ENCODE assay signal across 8 cellular contexts in genomic region chr7:6283391-6284054, GRCh38. TPM values are rescaled to one million over a fixed set of nuclear protein-coding genes. Genes with fewer than 3 reads are reported as not detected.
A peak's percentile ranks its signal among the peaks of the same experiment; 100 is the strongest.
DNase-seq lines count a peak whose midpoint lies in the region; ATAC-seq, FAIRE-seq and TF ChIP-seq lines count a peak whose summit lies in the region.
"Not testable (repeated sequence)": the region's sequence is repeated elsewhere in the genome, so short reads cannot be mapped to it uniquely, and the experiment has no call there.

No MANE protein-coding gene starts in this region.

- peak overlapping the region; percentile 69 for H4K5ac ChIP-seq in IMR-90 (ENCODE audit: low read depth, low read length)

- peak overlapping the region; percentile 92 for H3K23ac ChIP-seq in IMR-90 (ENCODE audit: low read depth, low read length)

- not testable (repeated sequence) for H4K20me1 ChIP-seq in IMR-90 (ENCODE audit: insufficient read depth, low read length); K562 (replicated peaks; ENCODE audit: control insufficient read depth, insufficient read depth, low read length); fibroblast of lung (ENCODE audit: control insufficient read depth, extremely low read depth, insufficient read depth, low read length); HepG2 (ENCODE audit: insufficient read depth, low read length)

- in situ Hi-C loops in IMR-90 (cut with MboI; ENCODE audit: low sequenced_read_pairs); K562 (cut with MboI); HepG2 (cut with HindIII; ENCODE audit: extremely low pct_ligation_motif_present, low pct_unique_long_range_greater_than_20kb): not testable (repeated sequence)

- H2AK5ac ChIP-seq in IMR-90 (ENCODE audit: low read depth, low read length) = peak overlapping the region; percentile 100

- not testable (repeated sequence) for H3K27me3 ChIP-seq in IMR-90 (ENCODE audit: control insufficient read depth, insufficient read depth, low read length); SJCRH30; K562 (ENCODE audit: control insufficient read depth in 2 of 2, insufficient read depth in 2 of 2, low read length in 2 of 2); fibroblast of lung (ENCODE audit: control insufficient read depth, insufficient read depth, low read length); HepG2 (ENCODE audit: control insufficient read depth in 1 of 2, insufficient read depth in 2 of 2, low read length in 2 of 2); sigmoid colon

- peak overlapping the region; percentile 60 for H3K9ac ChIP-seq in IMR-90 (ENCODE audit: low read depth, low read length)
- peak overlapping the region in 1 of 2 experiments; percentile 52; a peak in 1 of 4 replicates for H3K9ac ChIP-seq in K562 (ENCODE audit: insufficient read depth in 1 of 2, low read depth in 2 of 2, low read length in 2 of 2)
- H3K9ac ChIP-seq in fibroblast of lung (ENCODE audit: insufficient read depth, low read length) = peak overlapping the region; percentile 55
- H3K9ac ChIP-seq in HepG2 (ENCODE audit: insufficient read depth, low read depth, low read length) = not testable (repeated sequence)

- WGBS in A549 (ENCODE audit: missing lambda C conversion rate) = 32% methylated on average over 9 of the region's 9 CpGs
- WGBS in IMR-90 (ENCODE audit: extremely low coverage in 2 of 2, insufficient read length in 1 of 2), 2 experiments = 57% methylated on average over 6 of the region's 9 CpGs; no CpG with 5 or more reads in 1 of the 2 experiments
- WGBS in K562 (ENCODE audit: insufficient coverage, low coverage, missing lambda C conversion rate) = 87% methylated on average over 9 of the region's 9 CpGs
- 19% methylated on average over 8 of the region's 9 CpGs for WGBS in HepG2 (ENCODE audit: low lambda C conversion rate)
- WGBS in sigmoid colon, 2 donors = 80 to 86% methylated on average over 9 of the region's 9 CpGs

- peak in 1 of 2 experiments; percentile 87 for DNase-seq in A549 (ENCODE audit: low read depth in 1 of 2, low spot score in 1 of 2)
- peak; percentile 91 for DNase-seq in EL
- DNase-seq in IMR-90 = peak; percentile 65
- peak in 1 of 2 experiments; percentile 61 for DNase-seq in SJCRH30
- DNase-seq in K562 (ENCODE audit: extremely low read depth in 1 of 4, low spot score in 3 of 4) = not testable (repeated sequence)
- DNase-seq in fibroblast of lung (ENCODE audit: low read depth in 2 of 2) = peak; percentile 70 to 88
- peak; percentile 20 for DNase-seq in HepG2 (ENCODE audit: low spot score)
- peak; percentile 26 for DNase-seq in sigmoid colon

- peak overlapping the region; percentile 83 for H3K18ac ChIP-seq in IMR-90 (ENCODE audit: low read depth, low read length)

- H3K27ac ChIP-seq in A549 = peak overlapping the region; percentile 98
- peak overlapping the region; percentile 98 for H3K27ac ChIP-seq in IMR-90 (ENCODE audit: insufficient read depth, low read length)
- peak overlapping the region; percentile 87 for H3K27ac ChIP-seq in SJCRH30
- H3K27ac ChIP-seq in K562 (ENCODE audit: extremely low read depth, low read depth, low read length); HepG2 (ENCODE audit: extremely low read length, insufficient read depth, low read length); sigmoid colon: not testable (repeated sequence)
- peak overlapping the region; percentile 99 for H3K27ac ChIP-seq in fibroblast of lung (ENCODE audit: insufficient read depth, low read length)

- H2BK120ac ChIP-seq in IMR-90 (ENCODE audit: low read depth, low read length) = peak overlapping the region; percentile 100

- POLR2A ChIA-PET in A549 (lab: Yijun Ruan, JAX) = interaction anchor here (0.6 to 2.1 kb wide), 4 partner anchors 9 to 164 kb away, joined by 4 to 19 read pairs (median 6); partner anchors contain the start of gene DAGLB
- POLR2A ChIA-PET in IMR-90 (lab: Charles Lee; ENCODE audit: unreplicated experiment) = interaction anchor here (0.7 kb wide), 1 partner anchor 988 kb away, joined by 5 read pairs; no protein-coding TSS in a partner anchor
- POLR2A ChIA-PET in K562 (lab: Yijun Ruan, JAX); HepG2 (lab: Yijun Ruan, JAX): not testable (repeated sequence)

- H3K79me2 ChIP-seq in K562 (ENCODE audit: control insufficient read depth, insufficient read depth, low read length); fibroblast of lung (ENCODE audit: control insufficient read depth, insufficient read depth, low read length); HepG2 (ENCODE audit: insufficient read depth, low read length): not testable (repeated sequence)

- H3K9me1 ChIP-seq in IMR-90 (ENCODE audit: insufficient read depth, low read length); K562 (ENCODE audit: control insufficient read depth, insufficient read depth, low read length): not testable (repeated sequence)

- peak overlapping the region; percentile 77 for H3K4me2 ChIP-seq in A549
- H3K4me2 ChIP-seq in IMR-90 (ENCODE audit: low read depth, low read length) = peak overlapping the region; percentile 2; the same call in 1 of the 2 replicates
- H3K4me2 ChIP-seq in K562 (ENCODE audit: insufficient read depth, low read length); fibroblast of lung (ENCODE audit: extremely low read depth, insufficient read depth, low read length); HepG2 (ENCODE audit: low read depth, low read length): not testable (repeated sequence)

- peak overlapping the region; percentile 99 to 100 for H4K8ac ChIP-seq in IMR-90 (ENCODE audit: low read depth in 2 of 2, low read length in 2 of 2)

- peak overlapping the region; percentile 99 for H2BK15ac ChIP-seq in IMR-90 (ENCODE audit: low read depth, low read length)

- peaks cover 49% of the 10 kb centered on the region for H3K4me1 ChIP-seq in A549
- H3K4me1 ChIP-seq in IMR-90 (ENCODE audit: control insufficient read depth, insufficient read depth, low read length); K562 (replicated peaks in 1 of 2; ENCODE audit: control insufficient read depth in 2 of 2, insufficient read depth in 2 of 2, low read length in 2 of 2); sigmoid colon: not testable (repeated sequence)
- peaks cover 17% of the 10 kb centered on the region for H3K4me1 ChIP-seq in SJCRH30
- peaks cover 10% of the 10 kb centered on the region for H3K4me1 ChIP-seq in fibroblast of lung (ENCODE audit: control insufficient read depth, extremely low read depth, insufficient read depth, low read length)
- peaks cover 46% of the 10 kb centered on the region for H3K4me1 ChIP-seq in HepG2 (ENCODE audit: insufficient read depth, low read length)

- H3K79me1 ChIP-seq in IMR-90 (ENCODE audit: low read depth in 1 of 2, low read length in 2 of 2) = not testable (repeated sequence)

- CTCF ChIA-PET in A549 (lab: Yijun Ruan, JAX) (interaction anchor here (1.2 to 2.3 kb wide), 3 partner anchors 13 to 55 kb away, joined by 3 to 6 read pairs (median 6); no protein-coding TSS in a partner anchor), IMR-90 (lab: Yijun Ruan, JAX) (interaction anchor here (1.1 kb wide), 1 partner anchor 86 kb away, joined by 4 read pairs; no protein-coding TSS in a partner anchor)
- CTCF ChIA-PET in K562 (lab: Yijun Ruan, JAX; ENCODE audit: low intra/inter-chr PET ratio); HepG2 (lab: Yijun Ruan, JAX; ENCODE audit: low intra/inter-chr PET ratio, low total read pairs): not testable (repeated sequence)

- TF ChIP-seq CTCF in A549 (IDR thresholded peaks at IDR 0.05); IMR-90 (conservative IDR thresholded peaks at IDR 0.05; ENCODE audit: low read depth, low read length); K562 (IDR thresholded peaks at IDR 0.05 in 2 of 3, conservative IDR thresholded peaks at IDR 0.05 in 1 of 3; ENCODE audit: insufficient read depth in 2 of 3, low read depth in 1 of 3, low read length in 3 of 3); fibroblast of lung (conservative IDR thresholded peaks at IDR 0.05 in 1 of 2, IDR thresholded peaks at IDR 0.05 in 1 of 2; ENCODE audit: low read depth in 1 of 2, low read length in 2 of 2); HepG2 (CRISPR knock-in tag; IDR thresholded peaks at IDR 0.05); sigmoid colon (IDR thresholded peaks at IDR 0.05): not testable (repeated sequence)

- FAIRE-seq in A549 (lab: Jason Lieb, UNC); K562 (lab: Jason Lieb, UNC); HepG2 (lab: Jason Lieb, UNC): not testable (repeated sequence)

- H3K14ac ChIP-seq in IMR-90 (replicated peaks; ENCODE audit: low read depth, low read length) = peak overlapping the region; percentile 96

- peak overlapping the region; percentile 94 for H2AK9ac ChIP-seq in IMR-90 (replicated peaks; ENCODE audit: low read depth, low read length, poor library complexity)

- BruUV-seq in IMR-90 (replicated peaks; lab: Mats Ljungman, UMichigan); K562 (replicated peaks; lab: Mats Ljungman, UMichigan); HepG2 (replicated peaks; lab: Mats Ljungman, UMichigan): not testable (repeated sequence)

- intact Hi-C loops in IMR-90 (cut with micrococcal nuclease); K562 (cut with micrococcal nuclease); HepG2 (cut with micrococcal nuclease; ENCODE audit: unreplicated experiment); sigmoid colon (cut with DNase I): not testable (repeated sequence)

- not testable (repeated sequence) for H3K4me3 ChIP-seq in A549; IMR-90 (ENCODE audit: insufficient read depth, low read depth, low read length); SJCRH30; K562; fibroblast of lung (replicated peaks in 1 of 4; ENCODE audit: control extremely low read depth in 1 of 4, insufficient read depth in 1 of 4, low read depth in 3 of 4, low read length in 4 of 4); HepG2 (replicated peaks in 1 of 3; ENCODE audit: insufficient read depth in 1 of 3, low read depth in 2 of 3, low read length in 3 of 3); sigmoid colon

- not testable (repeated sequence) for H3K36me3 ChIP-seq in IMR-90 (ENCODE audit: control insufficient read depth, insufficient read depth, low read length); SJCRH30; K562 (ENCODE audit: control insufficient read depth, insufficient read depth, low read length); fibroblast of lung (ENCODE audit: control insufficient read depth, insufficient read depth, low read length); HepG2 (replicated peaks in 1 of 2; ENCODE audit: control insufficient read depth in 1 of 2, insufficient read depth in 2 of 2, low read length in 2 of 2); sigmoid colon

- not testable (repeated sequence) for TF ChIP-seq RAD21 in A549 (conservative IDR thresholded peaks at IDR 0.05 in 1 of 2, IDR thresholded peaks at IDR 0.05 in 1 of 2); IMR-90 (IDR thresholded peaks at IDR 0.05; ENCODE audit: low read length); K562 (CRISPR knock-in tag; conservative IDR thresholded peaks at IDR 0.05 in 1 of 2, IDR thresholded peaks at IDR 0.05 in 1 of 2); HepG2 (CRISPR knock-in tag; IDR thresholded peaks at IDR 0.05)

- dilution Hi-C loops in IMR-90 (cut with HindIII; ENCODE audit: low sequenced_read_pairs, unreplicated experiment) = not testable (repeated sequence)

- peak overlapping the region; percentile 98 for H3K56ac ChIP-seq in IMR-90 (ENCODE audit: extremely low read depth, insufficient read depth, low read length)

- H2BK5ac ChIP-seq in IMR-90 (ENCODE audit: low read depth, low read length, poor library complexity, severe bottlenecking) = peak overlapping the region; percentile 98

- H4K91ac ChIP-seq in IMR-90 (ENCODE audit: insufficient read depth, low read depth, low read length) = peak overlapping the region; percentile 99

- H2AFZ ChIP-seq in IMR-90 (replicated peaks; ENCODE audit: low read length, poor library complexity) (peak overlapping the region; percentile 67), K562 (ENCODE audit: low read depth, low read length) (peak overlapping the region; percentile 12; the same call in 1 of the 2 replicates)
- H2AFZ ChIP-seq in fibroblast of lung (ENCODE audit: low read length); HepG2 (ENCODE audit: low read length): not testable (repeated sequence)

- not testable (repeated sequence) for H3K9me3 ChIP-seq in A549; IMR-90 (ENCODE audit: control insufficient read depth, insufficient read depth, low read length); SJCRH30 (replicated peaks); K562 (replicated peaks; ENCODE audit: control insufficient read depth, insufficient read depth, low read depth, low read length); fibroblast of lung (ENCODE audit: control insufficient read depth, insufficient read depth, low read depth, low read length); HepG2 (ENCODE audit: low read length); sigmoid colon

- ATAC-seq in A549 = peak; percentile 78 to 83
- peak; percentile 81 for ATAC-seq in IMR-90 (ENCODE audit: low read depth)
- not testable (repeated sequence) for ATAC-seq in K562, HepG2

- TF ChIP-seq POLR2A in A549 (IDR thresholded peaks at IDR 0.05; ENCODE audit: low read length); IMR-90 (IDR thresholded peaks at IDR 0.05; ENCODE audit: low read depth, low read length); K562 (conservative IDR thresholded peaks at IDR 0.05); HepG2 (IDR thresholded peaks at IDR 0.05; ENCODE audit: insufficient read depth in 1 of 2, low read depth in 2 of 2, low read length in 2 of 2); sigmoid colon (IDR thresholded peaks at IDR 0.05): not testable (repeated sequence)

- H3K4ac ChIP-seq in IMR-90 (ENCODE audit: low read depth, low read length) = peak overlapping the region; percentile 98

- peak overlapping the region; percentile 100 for H2BK20ac ChIP-seq in IMR-90 (ENCODE audit: low read depth, low read length)

- peak; percentile 31 to 79; a peak in 3 of 5 replicates for TF ChIP-seq EP300 in A549 (IDR thresholded peaks at IDR 0.05)
- not testable (repeated sequence) for TF ChIP-seq EP300 in K562 (IDR thresholded peaks at IDR 0.05; ENCODE audit: low read length); HepG2 (IDR thresholded peaks at IDR 0.05; ENCODE audit: low read depth in 2 of 2, low read length in 2 of 2); HepG2 (CRISPR knock-in tag; IDR thresholded peaks at IDR 0.05; ENCODE audit: borderline replicate concordance); sigmoid colon (IDR thresholded peaks at IDR 0.05)

RNA-seq across cellular contexts. Expression of gene CYTH3, which starts 11.1 kb away (rescaled TPM):
- polyA plus RNA-seq in A549 (2011; rRNA removed) (15.5 and 18.6 TPM in 2 replicates), A549 (2017; fragmentation: RNase III; extraction: RNeasy Plus Mini Kit Qiagen cat#74134 plus additional on column Dnase treatment) (22.0 to 24.2 TPM (median 22.9 TPM) in 3 replicates), IMR-90 (2012; rRNA removed) (34.5 and 34.8 TPM in 2 replicates), K562 (2011; rRNA removed) (11.4 and 16.2 TPM in 2 replicates), K562 (2014; fragmentation: Illumina TruSeq; extraction: Trizol) (12.3 and 13.8 TPM in 2 replicates), K562 (2014; fragmentation: Nextera tagmentation; extraction: Ambion mirVana) (under 1 TPM; 0.25 to 0.42 TPM), K562 (2014; rRNA removed) (13.8 and 17.0 TPM in 2 replicates), fibroblast of lung (38.6 and 73.3 TPM in 2 replicates), HepG2 (2011; rRNA removed) (3.1 and 4.6 TPM in 2 replicates), sigmoid colon (10 to 100 TPM in 1 of 3 donors, 1 to 10 TPM in 2; 6.5 to 10.1 (median 9.0) TPM)
- 30.6 and 31.2 TPM in 2 replicates for polyA plus RNA-seq in A549 (2012; cell fraction: cytosol; rRNA removed)
- 86.5 and 97.8 TPM in 2 replicates for polyA plus RNA-seq in A549 (2012; cell fraction: nucleus; rRNA removed)
- polyA minus RNA-seq in A549 (2011; rRNA and poly(A)+ RNA removed) = 12.8 and 15.3 TPM in 2 replicates
- total RNA-seq in IMR-90 (2012; rRNA removed) (14.2 TPM in 2 replicates), K562 (2014; rRNA removed) (8.8 and 14.3 TPM in 2 replicates), K562 (2014; rRNA removed; fragmentation: Illumina TruSeq; extraction: Trizol) (7.4 and 8.4 TPM in 2 replicates), K562 (2015; rRNA removed; fragmentation: Illumina TruSeq; extraction: Trizol) (11.5 TPM in 2 replicates), K562 (2021) (14.8 and 15.2 TPM in 2 replicates), fibroblast of lung (24.4 and 39.1 TPM in 2 replicates), HepG2 (2016; rRNA removed; fragmentation: Illumina TruSeq; extraction: Trizol) (2.8 and 3.8 TPM in 2 replicates), sigmoid colon (10 to 100 TPM; 27.1 to 34.8 (median 29.3) TPM)
- 13.5 and 24.2 TPM in 2 replicates for polyA plus RNA-seq in IMR-90 (2012; cell fraction: cytosol; rRNA removed)
- 74.6 and 95.8 TPM in 2 replicates for polyA plus RNA-seq in IMR-90 (2012; cell fraction: nucleus; rRNA removed; ENCODE audit: low replicate concordance)
- 17.2 and 19.2 TPM in 2 replicates for total RNA-seq in SJCRH30 (2014; rRNA removed; shearing (Covaris generic))
- total RNA-seq in K562 (2011; cell fraction: chromatin; rRNA removed; ENCODE audit: low replicate concordance) = 23.7 and 39.3 TPM in 2 replicates
- total RNA-seq in K562 (2011; cell fraction: nucleolus; rRNA removed) = 19.7 and 23.5 TPM in 2 replicates
- total RNA-seq in K562 (2011; cell fraction: nucleoplasm; rRNA removed) = 22.3 and 24.9 TPM in 2 replicates
- polyA plus RNA-seq in K562 (2011; cell fraction: cytosol; rRNA removed) = 13.6 and 14.6 TPM in 2 replicates
- 43.6 and 45.1 TPM in 2 replicates for polyA plus RNA-seq in K562 (2011; cell fraction: nucleus; rRNA removed)
- polyA plus RNA-seq in K562 (2012) = 11.3 and 12.8 TPM in 2 replicates
- 5.5 and 6.4 TPM in 2 replicates for polyA minus RNA-seq in K562 (2011; rRNA and poly(A)+ RNA removed)
- 8.1 and 9.3 TPM in 2 replicates for polyA minus RNA-seq in K562 (2011; cell fraction: cytosol; rRNA and poly(A)+ RNA removed)
- polyA minus RNA-seq in K562 (2011; cell fraction: nucleus; rRNA and poly(A)+ RNA removed) = 9.8 and 12.1 TPM in 2 replicates
- polyA plus RNA-seq in fibroblast of lung (2012) = 26.6 and 66.0 TPM in 2 replicates
- polyA minus RNA-seq in fibroblast of lung (ENCODE audit: low replicate concordance) = 44.2 and 57.2 TPM in 2 replicates
- total RNA-seq in HepG2 (2016; cell fraction: cytosol; rRNA removed; fragmentation: Illumina TruSeq; extraction: Trizol; ENCODE audit: low read depth) = 1.0 and 1.1 TPM in 2 replicates
- 2.4 and 2.8 TPM in 2 replicates for total RNA-seq in HepG2 (2016; cell fraction: insoluble cytoplasmic fraction; rRNA removed; fragmentation: Illumina TruSeq; extraction: Trizol)
- 1.7 and 2.4 TPM in 2 replicates for total RNA-seq in HepG2 (2016; cell fraction: membrane; rRNA removed; fragmentation: Illumina TruSeq; extraction: Trizol)
- 3.0 and 3.4 TPM in 2 replicates for total RNA-seq in HepG2 (2016; cell fraction: nucleus; rRNA removed; fragmentation: Illumina TruSeq; extraction: Trizol)
- polyA plus RNA-seq in HepG2 (2011; cell fraction: cytosol; rRNA removed) = 2.6 and 4.2 TPM in 2 replicates
- 8.7 and 13.2 TPM in 2 replicates for polyA plus RNA-seq in HepG2 (2011; cell fraction: nucleus; rRNA removed)
- polyA plus RNA-seq in HepG2 (2012) = 1.8 and 2.2 TPM in 2 replicates
- polyA plus RNA-seq in HepG2 (2016; cell fraction: cytosol; fragmentation: Illumina TruSeq; extraction: Trizol; ENCODE audit: low read depth) = 0.34 and 0.46 TPM in 2 replicates
- polyA plus RNA-seq in HepG2 (2016; cell fraction: insoluble cytoplasmic fraction; fragmentation: Illumina TruSeq; extraction: Trizol; ENCODE audit: low read depth) = 2.3 and 2.5 TPM in 2 replicates
- 1.4 and 1.8 TPM in 2 replicates for polyA plus RNA-seq in HepG2 (2016; cell fraction: membrane; fragmentation: Illumina TruSeq; extraction: Trizol; ENCODE audit: low read depth)
- 5.6 and 6.5 TPM in 2 replicates for polyA plus RNA-seq in HepG2 (2016; cell fraction: nucleus; fragmentation: Illumina TruSeq; extraction: Trizol; ENCODE audit: insufficient read depth, low read depth)
- polyA minus RNA-seq in HepG2 (2011; rRNA and poly(A)+ RNA removed; ENCODE audit: low replicate concordance) = 5.8 and 17.9 TPM in 2 replicates
- polyA minus RNA-seq in HepG2 (2011; cell fraction: cytosol; rRNA and poly(A)+ RNA removed) = 1.9 and 2.3 TPM in 2 replicates
- polyA minus RNA-seq in HepG2 (2011; cell fraction: nucleus; rRNA and poly(A)+ RNA removed) = 2.4 and 3.0 TPM in 2 replicates
